In genomic region chr4:79237836-79238235, GRCh38 we compare ENCODE assay signal across 17 cellular contexts.
"Had no signal": no experiment of that assay in that cellular context is flagged by ENCODE, and none has a peak within 500 bp of the region (broad histone marks: within the 10 kb centered on the region; RNA-seq: fewer than 3 reads in every experiment).

No MANE protein-coding gene starts in this region.

- H3K27me3 ChIP-seq: brain microvascular endothelial cell, esophagus muscularis mucosa, testis, uterus had no signal

- H3K36me3 ChIP-seq: brain microvascular endothelial cell, esophagus muscularis mucosa, uterus had no signal

- H3K4me1 ChIP-seq: testis, uterus had no signal

- H3K4me2 ChIP-seq: smooth muscle cell had no signal

- H3K27ac ChIP-seq: brain microvascular endothelial cell, esophagus muscularis mucosa, testis, uterus, VCaP had no signal

- H3K9me3 ChIP-seq: esophagus muscularis mucosa, testis, uterus had no signal

- DNase-seq: activated CD4-positive, alpha-beta T cell treated with anti-CD3 and anti-CD28 coated beads, Interleukin-2, amount 10 ng/mL, durations not matched to agents 7 days and 5 days; activated CD8-positive, alpha-beta T cell treated with anti-CD3 and anti-CD28 coated beads for 36 hours; activated gamma-delta T cell treated with Interleukin-2 at 50 U/mL for 16 hours; aorta; brain microvascular endothelial cell; caudate nucleus; dermis blood vessel endothelial cell; effector memory CD8-positive, alpha-beta T cell; left ventricle myocardium superior; mammary epithelial cell; nephron progenitor cell; stimulated activated CD4-positive, alpha-beta T cell treated with anti-CD3 and anti-CD28 coated beads, Interleukin-15, amount 100 ng/mL, for 24 hours; testis; uterus had no signal

- H3K4me3 ChIP-seq: esophagus muscularis mucosa, smooth muscle cell, testis, uterus had no signal
